18 cellular contexts compared by ENCODE assay signal in the genomic region with DNA sequence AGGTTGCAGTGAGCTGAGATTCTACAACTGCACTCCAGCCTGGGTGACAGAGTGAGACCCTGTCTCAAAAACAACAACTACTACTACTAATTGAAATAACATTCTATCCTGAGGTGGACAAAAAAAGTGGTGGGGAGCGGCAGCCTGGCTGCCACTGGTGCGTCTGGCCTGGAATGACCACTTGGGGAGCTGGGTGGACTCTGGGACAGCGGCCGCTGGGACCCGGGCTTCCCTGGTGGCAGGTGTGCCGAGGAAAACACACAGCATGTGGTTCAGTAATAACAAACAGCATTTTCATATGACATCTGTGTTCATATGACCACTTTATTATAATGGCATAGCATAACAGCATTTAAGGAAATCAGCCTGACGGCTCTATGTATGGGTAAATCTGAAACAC. TPM values are rescaled to one million over a fixed set of nuclear protein-coding genes. Genes with fewer than 3 reads are reported as not detected.
DNase-seq lines count a peak whose midpoint lies in the region; ATAC-seq and TF ChIP-seq lines count a peak whose summit lies in the region.
"Had no signal": no experiment of that assay in that cellular context is flagged by ENCODE, and none has a peak within 500 bp of the region (broad histone marks: within the 10 kb centered on the region; RNA-seq: fewer than 3 reads in every experiment).

No MANE protein-coding gene starts in this region.

- H3K4me3 Mint-ChIP-seq in GM23338 (no peak overlapping the region), glutamatergic neuron (ENCODE audit: unreplicated experiment) (peak overlapping the region; percentile 49)

- H3K79me2 ChIP-seq in GM23338 (replicated peaks; ENCODE audit: insufficient read depth): peaks cover 56% of the 10 kb centered on the region

- H3K9me3 ChIP-seq in WERI-Rb-1 (ENCODE audit: severe bottlenecking) (peaks cover 7% of the 10 kb centered on the region), neutrophil (no peaks in the 10 kb centered on the region), vagina (no peaks in the 10 kb centered on the region)
- H3K9me3 ChIP-seq: SK-N-SH had no signal

- no peak for DNase-seq in GM23338 (ENCODE audit: low spot score)
- DNase-seq in WERI-Rb-1: no peak
- DNase-seq in glutamatergic neuron: no peak
- DNase-seq in vagina (ENCODE audit: extremely low spot score in 2 of 2): no peak
- no peak for DNase-seq in Ammon's horn (ENCODE audit: low spot score)
- DNase-seq in activated CD4-positive, CD25-positive, alpha-beta regulatory T cell (lab: John Stamatoyannopoulos, UW): no peak
- DNase-seq: C1 segment of cervical spinal cord; DMS79; H7; KG1; NCI-H187; NK-92 treated with Interleukin-12 subunit alpha and Interleukin-12 subunit beta, amount 100 ng/mL, for 24 hours; SHP77; SK-N-SH had no signal

- no peaks in the 10 kb centered on the region for H3K9me2 ChIP-seq in GM23338 (ENCODE audit: insufficient read depth)
- H3K9me2 ChIP-seq: SK-N-SH had no signal

- ATAC-seq in GM23338 (no peak), HG03520 (IDR thresholded peaks at IDR 0.05; ENCODE audit: unreplicated experiment) (no peak)

- intact Hi-C loops in vagina (cut with DNase I): no loop called here

- H3F3A ChIP-seq in GM23338 (replicated peaks; ENCODE audit: low read depth): 0 out of 2 replicates have a peak, but pooled peaks cover 3% of the 10 kb centered on the region

- H3K36me3 ChIP-seq in GM23338 (ENCODE audit: insufficient read depth) (no peaks in the 10 kb centered on the region; the same call in 1 of the 2 replicates), WERI-Rb-1 (peaks cover 90% of the 10 kb centered on the region), neutrophil (peaks cover 12% of the 10 kb centered on the region), vagina (no peaks in the 10 kb centered on the region)

- no peak overlapping the region for H3K4me3 ChIP-seq in GM23338
- H3K4me3 ChIP-seq in WERI-Rb-1 (ENCODE audit: low read depth, low read length): no peak overlapping the region
- H3K4me3 ChIP-seq in neutrophil (ENCODE audit: low read depth in 1 of 2, low read length in 1 of 2): no peak overlapping the region
- H3K4me3 ChIP-seq in vagina: no peak overlapping the region

- peak overlapping the region; percentile 34 for H3K27ac Mint-ChIP-seq in GM23338
- peak overlapping the region; percentile 95 for H3K27ac Mint-ChIP-seq in glutamatergic neuron (ENCODE audit: unreplicated experiment)

- H3K9me3 Mint-ChIP-seq in GM23338 (no peaks in the 10 kb centered on the region), glutamatergic neuron (ENCODE audit: unreplicated experiment) (peaks cover 18% of the 10 kb centered on the region)

- H3K27ac ChIP-seq in GM23338 (ENCODE audit: low read depth) (no peak overlapping the region), WERI-Rb-1 (no peak overlapping the region), neutrophil (peak overlapping the region; percentile 91), vagina (no peak overlapping the region)

- peaks cover 8% of the 10 kb centered on the region for H4K20me1 ChIP-seq in GM23338 (replicated peaks; ENCODE audit: insufficient read depth)

- H3K4me2 ChIP-seq in GM23338: no peak overlapping the region
- H3K4me2 ChIP-seq: SK-N-SH had no signal

- H2AFZ ChIP-seq in GM23338: no peak overlapping the region

- H3K27me3 Mint-ChIP-seq in GM23338 (ENCODE audit: insufficient read depth, low read depth, poor library complexity) (peaks cover 10% of the 10 kb centered on the region), glutamatergic neuron (ENCODE audit: unreplicated experiment) (peaks cover 6% of the 10 kb centered on the region)

- H3K4me1 ChIP-seq in GM23338 (ENCODE audit: insufficient read depth) (peaks cover 10% of the 10 kb centered on the region; the same call in 1 of the 2 replicates), neutrophil (ENCODE audit: control insufficient read depth in 1 of 2, insufficient read depth in 1 of 2, low read depth in 1 of 2, low read length in 1 of 2) (peaks cover 42 to 46% of the 10 kb centered on the region in 2 experiments), vagina (no peaks in the 10 kb centered on the region)

- H3K4me1 Mint-ChIP-seq in GM23338 (peaks cover 24% of the 10 kb centered on the region), glutamatergic neuron (ENCODE audit: low read depth, unreplicated experiment) (peaks cover 38% of the 10 kb centered on the region)

- TF ChIP-seq CTCF in GM23338 (conservative IDR thresholded peaks at IDR 0.05; ENCODE audit: low read depth in 2 of 2): no peak
- 0 out of 2 replicates have a peak, but pooled peaks have one; percentile 10 for TF ChIP-seq CTCF in WERI-Rb-1 (IDR thresholded peaks at IDR 0.05; ENCODE audit: low read depth, low read length)
- TF ChIP-seq CTCF in glutamatergic neuron (IDR thresholded peaks at IDR 0.05; ENCODE audit: partially characterized antibody, unreplicated experiment): no peak
- no peak for TF ChIP-seq CTCF in neutrophil (IDR thresholded peaks at IDR 0.05)
- TF ChIP-seq CTCF in vagina (IDR thresholded peaks at IDR 0.05): no peak

- H3K36me3 Mint-ChIP-seq in GM23338 (ENCODE audit: low read depth) (peaks cover 27% of the 10 kb centered on the region), glutamatergic neuron (ENCODE audit: unreplicated experiment) (peaks cover 7% of the 10 kb centered on the region)

- H3K27me3 ChIP-seq in GM23338 (ENCODE audit: insufficient read depth): no peaks in the 10 kb centered on the region
- no peaks in the 10 kb centered on the region for H3K27me3 ChIP-seq in WERI-Rb-1 (ENCODE audit: insufficient read depth, low read depth, severe bottlenecking)
- no peaks in the 10 kb centered on the region for H3K27me3 ChIP-seq in neutrophil
- H3K27me3 ChIP-seq in vagina: no peaks in the 10 kb centered on the region

- no peak for TF ChIP-seq POLR2A in vagina (IDR thresholded peaks at IDR 0.05)

TF ChIP-seq in GM23338, 12 proteins besides CTCF, POLR2A, EP300 and RAD21 (continues in another document):
- TF ChIP-seq CREB1 (CRISPR knock-in tag; IDR thresholded peaks at IDR 0.05; ENCODE audit: low read depth): no peak
- no peak for TF ChIP-seq NANOG (IDR thresholded peaks at IDR 0.05; ENCODE audit: borderline replicate concordance)

RNA-seq across cellular contexts. Expression of a gene that starts 33.9 kb away (rescaled TPM):
- total RNA-seq in GM23338 (2014; rRNA removed; shearing (Covaris generic)): 80.0 and 92.0 TPM in 2 replicates
- 40.2 and 42.9 TPM in 2 replicates for polyA plus RNA-seq in GM23338 (2016; fragmentation: Nextera tagmentation; extraction: Ambion mirVana)
- total RNA-seq in glutamatergic neuron (ENCODE audit: unreplicated experiment) (62.0 TPM), vagina (40.0 TPM)

RNA-seq across cellular contexts. Expression of a gene that starts 39.5 kb away (rescaled TPM):
- not detected in 2 replicates for total RNA-seq in GM23338 (2014; rRNA removed; shearing (Covaris generic))
- polyA plus RNA-seq in GM23338 (2016; fragmentation: Nextera tagmentation; extraction: Ambion mirVana): not detected in 2 replicates
- total RNA-seq in glutamatergic neuron (ENCODE audit: unreplicated experiment) (not detected), vagina (not detected)
- total RNA-seq: HT-29, OCI-LY7 had no signal
- polyA plus RNA-seq: SK-N-SH had no signal

RNA-seq across cellular contexts. Expression of a gene that starts 48.6 kb away (rescaled TPM):
- 0.27 TPM in 1 of 2 replicates, not detected in the other for total RNA-seq in GM23338 (2014; rRNA removed; shearing (Covaris generic))
- not detected in 2 replicates for polyA plus RNA-seq in GM23338 (2016; fragmentation: Nextera tagmentation; extraction: Ambion mirVana)
- total RNA-seq in glutamatergic neuron (ENCODE audit: unreplicated experiment) (1.2 TPM), vagina (not detected)
- total RNA-seq: OCI-LY7 had no signal
